15 cellular contexts compared by ENCODE assay signal in genomic region chr17:16955011-16955410, GRCh38. TPM values are rescaled to one million over a fixed set of nuclear protein-coding genes. Genes with fewer than 3 reads are reported as not detected.
"Had no signal": no experiment of that assay in that cellular context is flagged by ENCODE, and none has a peak within 500 bp of the region (broad histone marks: within the 10 kb centered on the region; RNA-seq: fewer than 3 reads in every experiment).

No MANE protein-coding gene starts in this region.

RNA-seq across cellular contexts. Expression of gene TNFRSF13B, which starts 16.9 kb away (rescaled TPM):
- total RNA-seq: activated CD4-positive, alpha-beta memory T cell treated with anti-CD3 and anti-CD28 coated beads for 36 hours; activated CD4-positive, alpha-beta T cell treated with anti-CD3 and anti-CD28 coated beads, Interleukin-2, amount 10 ng/mL, durations not matched to agents 24 days and 14 days; activated naive CD8-positive, alpha-beta T cell treated with anti-CD3 and anti-CD28 coated beads, Interleukin-2, amount 10 ng/mL, durations not matched to agents 7 days and 5 days; ascending aorta; cardiac septum; chondrocyte; heart right ventricle; kidney epithelial cell; left ventricle myocardium inferior; mesothelial cell of epicardium; ovary; psoas muscle; thoracic aorta; uterus had no signal
- polyA plus RNA-seq: heart right ventricle, neural cell, psoas muscle had no signal
